ENCODE assay signal across 18 cellular contexts in the genomic region with DNA sequence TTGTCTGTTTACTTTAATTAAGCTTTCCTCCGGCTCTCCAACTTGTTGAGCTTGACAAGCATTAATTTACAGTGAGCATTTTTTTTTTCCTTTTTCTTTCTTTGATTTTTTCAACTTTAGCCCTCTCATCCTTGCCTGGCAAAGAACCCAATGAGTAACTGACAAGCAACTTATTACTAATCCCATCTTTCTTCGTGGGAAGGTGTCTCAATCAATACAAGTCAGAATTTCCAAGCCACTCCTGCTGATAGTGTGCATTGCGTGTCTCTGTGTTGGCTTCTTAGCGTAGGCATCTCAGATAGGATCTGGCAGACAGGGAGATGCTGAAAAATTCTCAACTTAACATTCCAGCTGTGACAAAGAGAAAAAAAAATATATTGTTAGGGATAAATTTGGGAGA.
DNase-seq lines count a peak whose midpoint lies in the region; TF ChIP-seq lines count a peak whose summit lies in the region.
"Had no signal": no experiment of that assay in that cellular context is flagged by ENCODE, and none has a peak within 500 bp of the region (broad histone marks: within the 10 kb centered on the region; RNA-seq: fewer than 3 reads in every experiment).

No MANE protein-coding gene starts in this region.

- H3K27ac ChIP-seq in RWPE1 (no peak overlapping the region), vagina (no peak overlapping the region), trophoblast cell (ENCODE audit: low read depth, low read length) (no peak overlapping the region)
- H3K27ac ChIP-seq: 22Rv1, adrenal gland, suprapubic skin had no signal

- TF ChIP-seq POLR2A in vagina (IDR thresholded peaks at IDR 0.05) = no peak

- CTCF ChIA-PET in RWPE1 (lab: Yijun Ruan, JAX) = interaction anchor here (0.6 to 1.4 kb wide), 4 partner anchors 12 to 65 kb away, joined by 3 to 7 read pairs (median 5); no protein-coding TSS in a partner anchor

- H3K4me2 ChIP-seq in trophoblast cell (ENCODE audit: low read length) = no peak overlapping the region

- peak; percentile 38 for DNase-seq in NCI-H82 (lab: John Stamatoyannopoulos, UW)
- no peak for DNase-seq in NCI-H82 treated with DMSO at 0.1 percent for 48 hours (lab: John Stamatoyannopoulos, UW; ENCODE audit: unreplicated experiment)
- peak; percentile 45 for DNase-seq in RWPE1 (ENCODE audit: low spot score)
- DNase-seq in fibroblast of peridontal ligament (ENCODE audit: extremely low read depth) = peak; percentile 40
- peak; percentile 53 for DNase-seq in stromal cell of bone marrow (ENCODE audit: low read depth)
- DNase-seq in vagina (ENCODE audit: extremely low spot score in 2 of 2) = no peak
- no peak for DNase-seq in trophoblast cell
- no peak for DNase-seq in stimulated activated CD4-positive, alpha-beta T cell treated with anti-CD3 and anti-CD28 coated beads, Interleukin-4, amount 100 ng/mL, for 24 hours
- DNase-seq: adrenal gland, DMS 273 treated with DMSO at 0.1 percent for 48 hours, foreskin melanocyte, mesenchymal stem cell, natural killer cell, NCI-H2029, T1000 had no signal

- H3K36me3 ChIP-seq in vagina (no peaks in the 10 kb centered on the region), trophoblast cell (ENCODE audit: control insufficient read depth in 1 of 2, insufficient read depth in 2 of 2, low read length in 2 of 2) (no peaks in the 10 kb centered on the region)
- H3K36me3 ChIP-seq: adrenal gland, suprapubic skin had no signal

- no peak overlapping the region for H2BK5ac ChIP-seq in trophoblast cell (ENCODE audit: low read depth, low read length, poor library complexity)

- H3K4ac ChIP-seq in trophoblast cell (ENCODE audit: low read depth, low read length) = no peak overlapping the region

- H3K14ac ChIP-seq in trophoblast cell (ENCODE audit: low read length) = no peak overlapping the region

- no peak overlapping the region for H4K91ac ChIP-seq in trophoblast cell (ENCODE audit: low read depth, low read length)

- H3K9ac ChIP-seq in trophoblast cell (ENCODE audit: low read length) = no peak overlapping the region

- TF ChIP-seq CTCF in RWPE1 (conservative IDR thresholded peaks at IDR 0.05; ENCODE audit: low read depth) (no peak), vagina (IDR thresholded peaks at IDR 0.05) (no peak)

- H3K4me1 ChIP-seq in vagina = no peaks in the 10 kb centered on the region
- peaks cover 0 to 8% of the 10 kb centered on the region in 2 experiments for H3K4me1 ChIP-seq in trophoblast cell (ENCODE audit: control insufficient read depth in 1 of 2, insufficient read depth in 2 of 2, low read length in 2 of 2)
- H3K4me1 ChIP-seq: adrenal gland, suprapubic skin had no signal

- no peaks in the 10 kb centered on the region for H3K79me1 ChIP-seq in trophoblast cell (ENCODE audit: low read length)

- H2AK5ac ChIP-seq in trophoblast cell (ENCODE audit: low read length) = no peak overlapping the region

- intact Hi-C loops in vagina (cut with DNase I) = no loop called here

- POLR2A ChIA-PET in RWPE1 (lab: Yijun Ruan, JAX; ENCODE audit: low non-redundant PET) = no interaction called here

- H3K9me3 ChIP-seq in vagina (no peaks in the 10 kb centered on the region), trophoblast cell (ENCODE audit: insufficient read depth, low read depth, low read length) (no peaks in the 10 kb centered on the region)
- H3K9me3 ChIP-seq: adrenal gland, suprapubic skin had no signal

- no peak overlapping the region for H4K12ac ChIP-seq in trophoblast cell (ENCODE audit: low read depth, low read length)

- WGBS in trophoblast cell (ENCODE audit: extremely low coverage, insufficient coverage, insufficient read length) = no CpG with 5 or more reads among the region's 4 CpGs

- no peak overlapping the region for H2BK12ac ChIP-seq in trophoblast cell (ENCODE audit: low read length)

- H3K27me3 ChIP-seq in vagina (no peaks in the 10 kb centered on the region), trophoblast cell (ENCODE audit: insufficient read depth, low read length) (no peaks in the 10 kb centered on the region)
- H3K27me3 ChIP-seq: adrenal gland, suprapubic skin had no signal

- no peak overlapping the region for H4K8ac ChIP-seq in trophoblast cell (ENCODE audit: low read depth, low read length)

- no peak overlapping the region for H3K23ac ChIP-seq in trophoblast cell (ENCODE audit: low read length)

- no peak overlapping the region for H3K18ac ChIP-seq in trophoblast cell (ENCODE audit: low read length)

- no peak overlapping the region for H2AFZ ChIP-seq in trophoblast cell (ENCODE audit: insufficient read depth, low read length, poor library complexity)

- no peak overlapping the region for H2BK120ac ChIP-seq in trophoblast cell (ENCODE audit: insufficient read depth, low read length, poor library complexity)

- no peaks in the 10 kb centered on the region for H3K79me2 ChIP-seq in trophoblast cell (ENCODE audit: control insufficient read depth, insufficient read depth, low read length, poor library complexity)

- H3K4me3 ChIP-seq in vagina (no peak overlapping the region), trophoblast cell (ENCODE audit: low read depth, low read length) (no peak overlapping the region)
- H3K4me3 ChIP-seq: adrenal gland, SK-N-MC, suprapubic skin had no signal

Comparison
In these comparisons a context has a peak if more than half of its experiments do, and no peak if none do; other contexts are left out.
1. DNase-seq: peak in NCI-H82 (single experiment), RWPE1 (single experiment), fibroblast of peridontal ligament (single experiment) and stromal cell of bone marrow (single experiment); none in NCI-H82 treated with DMSO at 0.1 percent for 48 hours (single experiment), vagina (0 of 2), trophoblast cell (0 of 2) and stimulated activated CD4-positive, alpha-beta T cell treated with anti-CD3 and anti-CD28 coated beads, Interleukin-4, amount 100 ng/mL, for 24 hours (single experiment).